8 cellular contexts compared by ENCODE assay signal in genomic region chr4:111283066-111283677, GRCh38.
DNase-seq lines count a peak whose midpoint lies in the region; ATAC-seq and TF ChIP-seq lines count a peak whose summit lies in the region.

No MANE protein-coding gene starts in this region.

- H3K4me1 ChIP-seq in OCI-LY3 (ENCODE audit: low read length) (peaks cover 7% of the 10 kb centered on the region; the same call in 1 of the 2 replicates), iPS DF 6.9 (ENCODE audit: control insufficient read depth, insufficient read depth, low read length) (no peaks in the 10 kb centered on the region)

- H3K9me3 ChIP-seq in OCI-LY3 (ENCODE audit: insufficient read depth, low read length) (no peaks in the 10 kb centered on the region), iPS DF 6.9 (ENCODE audit: control insufficient read depth, insufficient read depth, low read length) (no peaks in the 10 kb centered on the region)

- no peaks in the 10 kb centered on the region for H3K9me3 Mint-ChIP-seq in activated naive CD8-positive, alpha-beta T cell treated with anti-CD3 and anti-CD28 coated beads, Interleukin-2, amount 50 U/mL, for 24 hours

- H3K4me3 Mint-ChIP-seq in activated naive CD8-positive, alpha-beta T cell treated with anti-CD3 and anti-CD28 coated beads, Interleukin-2, amount 50 U/mL, for 24 hours, result no peak overlapping the region

- H3K27ac ChIP-seq in OCI-LY3 (ENCODE audit: low read length) (no peak overlapping the region), iPS DF 6.9 (ENCODE audit: low read length) (no peak overlapping the region)

- DNase-seq in activated gamma-delta T cell treated with Interleukin-2 at 50 U/mL for 16 hours (peak; percentile 3), activated gamma-delta T cell (lab: John Stamatoyannopoulos, UW) (no peak), iPS DF 6.9 (ENCODE audit: low read depth, low spot score) (peak; percentile 41)
- peak; percentile 51 for DNase-seq in activated naive CD8-positive, alpha-beta T cell treated with anti-CD3 and anti-CD28 coated beads, Interleukin-2, amount 50 U/mL, for 24 hours
- DNase-seq in stimulated activated CD4-positive, alpha-beta T cell treated with anti-CD3 and anti-CD28 coated beads, Interleukin-2, amount 100 ng/mL, for 48 hours, result peak; percentile 25 to 38

- no peaks in the 10 kb centered on the region for H3K36me3 ChIP-seq in OCI-LY3 (replicated peaks; ENCODE audit: low read depth, low read length)
- H3K36me3 ChIP-seq in iPS DF 6.9 (ENCODE audit: control insufficient read depth, insufficient read depth, low read length), result no peaks in the 10 kb centered on the region

- no peak overlapping the region for H3K27ac Mint-ChIP-seq in activated naive CD8-positive, alpha-beta T cell treated with anti-CD3 and anti-CD28 coated beads, Interleukin-2, amount 50 U/mL, for 24 hours

- H3K27me3 Mint-ChIP-seq in activated naive CD8-positive, alpha-beta T cell treated with anti-CD3 and anti-CD28 coated beads, Interleukin-2, amount 50 U/mL, for 24 hours, result peaks cover 4% of the 10 kb centered on the region

- peak; percentile 84 for TF ChIP-seq CTCF in OCI-LY3 (IDR thresholded peaks at IDR 0.05; ENCODE audit: low read depth, low read length)

- no peaks in the 10 kb centered on the region for H4K20me1 ChIP-seq in OCI-LY3 (ENCODE audit: insufficient read depth, low read length)

- H3K79me2 ChIP-seq in OCI-LY3 (ENCODE audit: low read length), result no peaks in the 10 kb centered on the region

- peak overlapping the region; percentile 61 for H2AFZ ChIP-seq in OCI-LY3 (ENCODE audit: low read depth, low read length)

- H3K4me1 Mint-ChIP-seq in activated naive CD8-positive, alpha-beta T cell treated with anti-CD3 and anti-CD28 coated beads, Interleukin-2, amount 50 U/mL, for 24 hours, result no peaks in the 10 kb centered on the region

- H3K27me3 ChIP-seq in OCI-LY3 (ENCODE audit: low read depth, low read length) (no peaks in the 10 kb centered on the region), iPS DF 6.9 (ENCODE audit: control insufficient read depth, insufficient read depth, low read length) (no peaks in the 10 kb centered on the region)

- no peaks in the 10 kb centered on the region for H3K36me3 Mint-ChIP-seq in activated naive CD8-positive, alpha-beta T cell treated with anti-CD3 and anti-CD28 coated beads, Interleukin-2, amount 50 U/mL, for 24 hours (ENCODE audit: low read depth)

- no peak overlapping the region for H3K9ac ChIP-seq in OCI-LY3 (ENCODE audit: low read length)

- peak overlapping the region; percentile 60 for H3K4me2 ChIP-seq in OCI-LY3 (ENCODE audit: low read length)

- ATAC-seq in HG02884 (IDR thresholded peaks at IDR 0.05; ENCODE audit: unreplicated experiment) (peak; percentile 60), GM18520 (IDR thresholded peaks at IDR 0.05; ENCODE audit: unreplicated experiment) (no peak)
- no peak for ATAC-seq in activated naive CD8-positive, alpha-beta T cell treated with anti-CD3 and anti-CD28 coated beads, Interleukin-2, amount 50 U/mL, for 24 hours

- peak overlapping the region; percentile 55 for H3K4me3 ChIP-seq in OCI-LY3 (ENCODE audit: low read length)
- H3K4me3 ChIP-seq in iPS DF 6.9 (ENCODE audit: low read length), result no peak overlapping the region

- WGBS in iPS DF 6.9 (ENCODE audit: insufficient coverage, insufficient read length), result no CpG with 5 or more reads among the region's 7 CpGs
